In the genomic region with DNA sequence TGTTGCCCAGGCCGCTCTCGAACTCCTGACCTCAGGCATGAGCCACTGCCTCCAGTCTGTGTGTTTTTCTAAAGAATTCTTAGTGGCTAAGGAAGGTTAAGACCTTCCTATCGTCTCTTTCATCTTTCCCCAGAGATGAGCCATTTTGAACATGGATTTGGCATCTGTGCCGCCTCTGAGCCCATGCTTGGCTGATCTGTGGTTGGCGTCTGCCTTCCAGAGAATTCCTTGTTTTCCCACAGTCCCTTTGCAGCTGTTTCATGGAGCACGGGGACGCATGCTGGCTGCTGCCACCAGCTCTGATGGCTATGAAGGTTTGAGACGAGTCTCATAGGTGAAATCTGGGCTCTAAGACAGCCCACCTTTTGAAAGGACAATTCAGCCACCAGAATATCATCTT, we compare ENCODE assay signal across 22 cellular contexts.
DNase-seq lines count a peak whose midpoint lies in the region; ATAC-seq, FAIRE-seq and TF ChIP-seq lines count a peak whose summit lies in the region.
"Had no signal": no experiment of that assay in that cellular context is flagged by ENCODE, and none has a peak within 500 bp of the region (broad histone marks: within the 10 kb centered on the region; RNA-seq: fewer than 3 reads in every experiment).

No MANE protein-coding gene starts in this region.

- H3K9me3 Mint-ChIP-seq in mesothelial cell of epicardium: peaks cover 9% of the 10 kb centered on the region
- H3K9me3 Mint-ChIP-seq in CD8-positive, alpha-beta T cell: no peaks in the 10 kb centered on the region
- H3K9me3 Mint-ChIP-seq: activated naive CD4-positive, alpha-beta T cell treated with anti-CD3 and anti-CD28 coated beads, Interleukin-2, amount 10 ng/mL, durations not matched to agents 7 days and 5 days; activated T-cell treated with anti-CD3 and anti-CD28 coated beads, Interleukin-2, amount 50 U/mL, for 72 hours; natural killer cell had no signal

- TF ChIP-seq EP300 in A549 (IDR thresholded peaks at IDR 0.05): no peak

- TF ChIP-seq CTCF in A549 (IDR thresholded peaks at IDR 0.05) (no peak), brain microvascular endothelial cell (IDR thresholded peaks at IDR 0.05; ENCODE audit: low read depth, low read length, missing control alignments) (no peak), mesothelial cell of epicardium (IDR thresholded peaks at IDR 0.05; ENCODE audit: unreplicated experiment) (no peak)
- no peak for TF ChIP-seq CTCF in CD8-positive, alpha-beta T cell (IDR thresholded peaks at IDR 0.05)

- H3K9me3 ChIP-seq in A549: no peaks in the 10 kb centered on the region
- H3K9me3 ChIP-seq in CD8-positive, alpha-beta T cell (ENCODE audit: low read length): no peaks in the 10 kb centered on the region
- H3K9me3 ChIP-seq: gastroesophageal sphincter had no signal

- H3K27me3 ChIP-seq in brain microvascular endothelial cell (replicated peaks): no peaks in the 10 kb centered on the region
- no peaks in the 10 kb centered on the region for H3K27me3 ChIP-seq in CD8-positive, alpha-beta T cell (ENCODE audit: insufficient read depth, low read length)
- H3K27me3 ChIP-seq: gastroesophageal sphincter had no signal

- TF ChIP-seq POLR2A in A549 (IDR thresholded peaks at IDR 0.05; ENCODE audit: low read length): no peak

- POLR2A ChIA-PET in A549 (lab: Yijun Ruan, JAX): no interaction called here
- POLR2A ChIA-PET in CD8-positive, alpha-beta T cell (lab: Charles Lee): no interaction called here

- H3K36me3 Mint-ChIP-seq in mesothelial cell of epicardium: no peaks in the 10 kb centered on the region
- no peaks in the 10 kb centered on the region for H3K36me3 Mint-ChIP-seq in CD8-positive, alpha-beta T cell
- H3K36me3 Mint-ChIP-seq: activated naive CD4-positive, alpha-beta T cell treated with anti-CD3 and anti-CD28 coated beads, Interleukin-2, amount 10 ng/mL, durations not matched to agents 7 days and 5 days; natural killer cell had no signal

- intact Hi-C loops in CD8-positive, alpha-beta T cell (cut with DNase I, micrococcal nuclease): no loop called here

- DNase-seq in A549 (ENCODE audit: low read depth in 1 of 2, low spot score in 1 of 2): no peak
- peak; percentile 64 for DNase-seq in HK-2 (ENCODE audit: unreplicated experiment)
- no peak for DNase-seq in brain microvascular endothelial cell
- DNase-seq in mesothelial cell of epicardium (ENCODE audit: low spot score in 2 of 2, unreplicated experiment in 2 of 2): no peak
- DNase-seq in CD8-positive, alpha-beta T cell: no peak
- DNase-seq in DMS53 treated with DMSO at 0.1 percent for 48 hours (lab: John Stamatoyannopoulos, UW; ENCODE audit: unreplicated experiment): no peak
- no peak for DNase-seq in stimulated activated CD4-positive, alpha-beta T cell treated with anti-CD3 and anti-CD28 coated beads, Interleukin-15, amount 100 ng/mL, for 24 hours
- DNase-seq: activated CD4-positive, alpha-beta T cell treated with anti-CD3 and anti-CD28 coated beads for 4 hours; activated naive CD4-positive, alpha-beta T cell treated with anti-CD3 and anti-CD28 coated beads, Interleukin-2, amount 10 ng/mL, durations not matched to agents 7 days and 5 days; activated T-cell treated with anti-CD3 and anti-CD28 coated beads, Interleukin-2, amount 50 U/mL, for 72 hours; natural killer cell; NCI-H1048; NCI-H187 treated with DMSO at 0.1 percent for 48 hours; NCI-H2227 treated with DMSO at 0.1 percent for 48 hours; NCI-H748 treated with DMSO at 0.1 percent for 48 hours; SIG-M5; T-helper 1 cell had no signal

- H3K4me2 ChIP-seq in A549: no peak overlapping the region

- FAIRE-seq in A549 (lab: Jason Lieb, UNC): no peak
- FAIRE-seq: D721Med, urothelium cell line had no signal

- no peak for ATAC-seq in A549
- no peak for ATAC-seq in CD8-positive, alpha-beta T cell
- no peak for ATAC-seq in GM19455 (IDR thresholded peaks at IDR 0.05; ENCODE audit: unreplicated experiment)
- ATAC-seq: activated T-cell treated with anti-CD3 and anti-CD28 coated beads, Interleukin-2, amount 50 U/mL, for 72 hours; gastroesophageal sphincter; natural killer cell; sciatic nerve had no signal

- in situ Hi-C loops in brain microvascular endothelial cell (cut with HindIII; ENCODE audit: low pct_ligation_motif_present, low sequenced_read_pairs): no loop called here

- 92% methylated on average over 6 of the region's 8 CpGs for WGBS in A549 (ENCODE audit: missing lambda C conversion rate)

- no peaks in the 10 kb centered on the region for H3K27me3 Mint-ChIP-seq in mesothelial cell of epicardium (ENCODE audit: low read depth)
- peaks cover 11% of the 10 kb centered on the region for H3K27me3 Mint-ChIP-seq in CD8-positive, alpha-beta T cell (ENCODE audit: low read depth)

- peaks cover 38% of the 10 kb centered on the region for H3K4me1 Mint-ChIP-seq in mesothelial cell of epicardium
- H3K4me1 Mint-ChIP-seq in CD8-positive, alpha-beta T cell (ENCODE audit: low read depth): no peaks in the 10 kb centered on the region
- H3K4me1 Mint-ChIP-seq: activated naive CD4-positive, alpha-beta T cell treated with anti-CD3 and anti-CD28 coated beads, Interleukin-2, amount 10 ng/mL, durations not matched to agents 7 days and 5 days; natural killer cell had no signal

- H3K27ac ChIP-seq in A549 (peak overlapping the region; percentile 47 to 70; a peak in 5 of 6 replicates), brain microvascular endothelial cell (peak overlapping the region; percentile 89)
- H3K27ac ChIP-seq in CD8-positive, alpha-beta T cell (ENCODE audit: low read depth, low read length): no peak overlapping the region
- H3K27ac ChIP-seq: gastroesophageal sphincter had no signal

- TF ChIP-seq RAD21 in A549 (conservative IDR thresholded peaks at IDR 0.05 in 1 of 2, IDR thresholded peaks at IDR 0.05 in 1 of 2): no peak

- CTCF ChIA-PET in A549 (lab: Yijun Ruan, JAX): no interaction called here
- CTCF ChIA-PET in CD8-positive, alpha-beta T cell (lab: Charles Lee): no interaction called here

- H3K36me3 ChIP-seq in brain microvascular endothelial cell (replicated peaks): no peaks in the 10 kb centered on the region
- no peaks in the 10 kb centered on the region for H3K36me3 ChIP-seq in CD8-positive, alpha-beta T cell (ENCODE audit: insufficient read depth, low read length)
- H3K36me3 ChIP-seq: gastroesophageal sphincter had no signal

- no peak overlapping the region for H3K4me3 Mint-ChIP-seq in mesothelial cell of epicardium
- no peak overlapping the region for H3K4me3 Mint-ChIP-seq in CD8-positive, alpha-beta T cell
- H3K4me3 Mint-ChIP-seq: activated naive CD4-positive, alpha-beta T cell treated with anti-CD3 and anti-CD28 coated beads, Interleukin-2, amount 10 ng/mL, durations not matched to agents 7 days and 5 days; activated T-cell treated with anti-CD3 and anti-CD28 coated beads, Interleukin-2, amount 50 U/mL, for 72 hours; natural killer cell had no signal

- H3K4me3 ChIP-seq in A549 (no peak overlapping the region), brain microvascular endothelial cell (ENCODE audit: low read depth, low read length) (no peak overlapping the region)
- no peak overlapping the region for H3K4me3 ChIP-seq in CD8-positive, alpha-beta T cell (ENCODE audit: low read depth, low read length)
- H3K4me3 ChIP-seq: gastroesophageal sphincter had no signal

- H3K27ac Mint-ChIP-seq in mesothelial cell of epicardium: peak overlapping the region; percentile 91
- no peak overlapping the region for H3K27ac Mint-ChIP-seq in CD8-positive, alpha-beta T cell
- H3K27ac Mint-ChIP-seq: activated naive CD4-positive, alpha-beta T cell treated with anti-CD3 and anti-CD28 coated beads, Interleukin-2, amount 10 ng/mL, durations not matched to agents 7 days and 5 days; activated T-cell treated with anti-CD3 and anti-CD28 coated beads, Interleukin-2, amount 50 U/mL, for 72 hours; natural killer cell had no signal

- peaks cover 14% of the 10 kb centered on the region; the same call in 2 of the 3 replicates for H3K4me1 ChIP-seq in A549
- no peaks in the 10 kb centered on the region for H3K4me1 ChIP-seq in CD8-positive, alpha-beta T cell (ENCODE audit: insufficient read depth, low read length)
- H3K4me1 ChIP-seq: gastroesophageal sphincter had no signal

TF ChIP-seq in A549, 52 proteins besides CTCF, POLR2A, EP300 and RAD21:
- TF ChIP-seq BHLHE40 (IDR thresholded peaks at IDR 0.05; ENCODE audit: low read depth, low read length) (no peak), HOXB5 (CRISPR knock-in tag; IDR thresholded peaks at IDR 0.05) (no peak), TP53 (CRISPR knock-in tag; IDR thresholded peaks at IDR 0.05) (no peak), KDM5A (IDR thresholded peaks at IDR 0.05) (no peak), NPAS2 (CRISPR knock-in tag; IDR thresholded peaks at IDR 0.05; ENCODE audit: borderline replicate concordance) (no peak), SREBF2 (IDR thresholded peaks at IDR 0.05) (no peak), EHMT2 (IDR thresholded peaks at IDR 0.05; ENCODE audit: low read depth) (no peak)
- TF ChIP-seq, protein P1, sequence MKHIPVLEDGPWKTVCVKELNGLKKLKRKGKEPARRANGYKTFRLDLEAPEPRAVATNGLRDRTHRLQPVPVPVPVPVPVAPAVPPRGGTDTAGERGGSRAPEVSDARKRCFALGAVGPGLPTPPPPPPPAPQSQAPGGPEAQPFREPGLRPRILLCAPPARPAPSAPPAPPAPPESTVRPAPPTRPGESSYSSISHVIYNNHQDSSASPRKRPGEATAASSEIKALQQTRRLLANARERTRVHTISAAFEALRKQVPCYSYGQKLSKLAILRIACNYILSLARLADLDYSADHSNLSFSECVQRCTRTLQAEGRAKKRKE (CRISPR knock-in tag; IDR thresholded peaks at IDR 0.05; ENCODE audit: low read depth): no peak
- TF ChIP-seq, protein P2, sequence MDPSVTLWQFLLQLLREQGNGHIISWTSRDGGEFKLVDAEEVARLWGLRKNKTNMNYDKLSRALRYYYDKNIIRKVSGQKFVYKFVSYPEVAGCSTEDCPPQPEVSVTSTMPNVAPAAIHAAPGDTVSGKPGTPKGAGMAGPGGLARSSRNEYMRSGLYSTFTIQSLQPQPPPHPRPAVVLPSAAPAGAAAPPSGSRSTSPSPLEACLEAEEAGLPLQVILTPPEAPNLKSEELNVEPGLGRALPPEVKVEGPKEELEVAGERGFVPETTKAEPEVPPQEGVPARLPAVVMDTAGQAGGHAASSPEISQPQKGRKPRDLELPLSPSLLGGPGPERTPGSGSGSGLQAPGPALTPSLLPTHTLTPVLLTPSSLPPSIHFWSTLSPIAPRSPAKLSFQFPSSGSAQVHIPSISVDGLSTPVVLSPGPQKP (IDR thresholded peaks at IDR 0.05; ENCODE audit: low read depth, low read length): no peak
TF ChIP-seq in A549: peak in this region for 0.
